15 cellular contexts compared by ENCODE assay signal in the genomic region with DNA sequence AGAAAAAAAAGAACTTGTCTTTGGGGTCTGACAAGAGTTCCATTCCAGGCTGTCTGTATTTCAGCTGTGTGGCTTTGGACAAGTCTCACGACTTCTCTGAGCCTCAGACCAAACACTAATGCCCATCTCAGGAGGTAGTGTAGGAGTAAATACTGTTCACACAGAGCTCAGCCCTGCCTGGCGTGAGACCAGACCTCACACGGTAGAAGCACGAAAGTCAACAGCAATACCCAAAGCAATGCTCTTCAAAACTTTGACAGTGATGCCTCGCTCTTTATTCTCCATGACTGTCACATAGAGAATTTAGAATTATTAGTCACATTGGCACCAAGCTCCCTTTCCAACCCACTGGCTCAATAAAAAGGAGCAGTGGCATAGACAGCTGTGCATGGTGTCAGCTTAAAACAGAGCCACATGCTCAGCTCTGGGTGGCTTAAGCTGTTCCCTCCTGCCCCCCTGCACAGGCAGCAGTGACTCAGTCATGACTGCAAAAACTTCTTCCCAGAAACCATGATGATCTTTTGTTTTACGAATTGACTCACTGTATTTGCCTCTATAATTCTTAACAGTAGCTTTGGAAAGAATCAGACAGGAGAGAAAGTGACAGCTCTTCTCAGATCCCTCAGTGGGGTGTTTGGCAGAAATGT.
DNase-seq lines count a peak whose midpoint lies in the region; ATAC-seq and TF ChIP-seq lines count a peak whose summit lies in the region.
"Had no signal": no experiment of that assay in that cellular context is flagged by ENCODE, and none has a peak within 500 bp of the region (broad histone marks: within the 10 kb centered on the region; RNA-seq: fewer than 3 reads in every experiment).

No MANE protein-coding gene starts in this region.

- CTCF ChIA-PET in activated CD4-positive, alpha-beta T cell treated with anti-CD3 and anti-CD28 coated beads for 36 hours (lab: Charles Lee): interaction anchor here (0.5 to 2.7 kb wide), 4 partner anchors 12 to 265 kb away, joined by 3 to 9 read pairs (median 3); no protein-coding TSS in a partner anchor

- no peak overlapping the region for H3K4me3 ChIP-seq in MG63
- no peak overlapping the region for H3K4me3 ChIP-seq in cardiac fibroblast (replicated peaks in 1 of 2; ENCODE audit: low read depth in 2 of 2, low read length in 2 of 2)
- H3K4me3 ChIP-seq: heart left ventricle, right atrium auricular region had no signal

- peaks cover 34% of the 10 kb centered on the region for H3K27me3 Mint-ChIP-seq in activated CD4-positive, alpha-beta T cell treated with anti-CD3 and anti-CD28 coated beads for 36 hours
- peaks cover 41% of the 10 kb centered on the region for H3K27me3 Mint-ChIP-seq in nephron progenitor cell (ENCODE audit: low read depth, poor library complexity)

- H3K36me3 Mint-ChIP-seq in activated CD4-positive, alpha-beta T cell treated with anti-CD3 and anti-CD28 coated beads for 36 hours (ENCODE audit: low read depth): peaks cover 2% of the 10 kb centered on the region
- peaks cover 5% of the 10 kb centered on the region for H3K36me3 Mint-ChIP-seq in nephron progenitor cell (ENCODE audit: low read depth)

- no peaks in the 10 kb centered on the region for H3K36me3 ChIP-seq in MG63
- H3K36me3 ChIP-seq: heart left ventricle, right atrium auricular region had no signal

- peak overlapping the region; percentile 64 for H3K27ac Mint-ChIP-seq in activated CD4-positive, alpha-beta T cell treated with anti-CD3 and anti-CD28 coated beads for 36 hours
- no peak overlapping the region for H3K27ac Mint-ChIP-seq in nephron progenitor cell
- H3K27ac Mint-ChIP-seq: memory B cell had no signal

- POLR2A ChIA-PET in activated CD4-positive, alpha-beta T cell treated with anti-CD3 and anti-CD28 coated beads for 36 hours (lab: Charles Lee): interaction anchor here (0.9 to 1.1 kb wide), 3 partner anchors 12 to 81 kb away, joined by 3 to 6 read pairs (median 4); a partner anchor contains a TSS

- peaks cover 22% of the 10 kb centered on the region for H3K4me1 Mint-ChIP-seq in activated CD4-positive, alpha-beta T cell treated with anti-CD3 and anti-CD28 coated beads for 36 hours
- peaks cover 7% of the 10 kb centered on the region for H3K4me1 Mint-ChIP-seq in nephron progenitor cell

- H3K9me3 Mint-ChIP-seq in activated CD4-positive, alpha-beta T cell treated with anti-CD3 and anti-CD28 coated beads for 36 hours (ENCODE audit: low read depth): peaks cover 4% of the 10 kb centered on the region
- H3K9me3 Mint-ChIP-seq in nephron progenitor cell: peaks cover 6% of the 10 kb centered on the region

- DNase-seq in activated CD4-positive, alpha-beta T cell treated with anti-CD3 and anti-CD28 coated beads for 36 hours: peak; percentile 73
- DNase-seq in activated CD4-positive, alpha-beta T cell treated with anti-CD3 and anti-CD28 coated beads for 1 hour: no peak
- DNase-seq in MG63 (peak; percentile 83), cardiac fibroblast (ENCODE audit: low read depth in 2 of 2) (peak; percentile 11 to 78), nephron progenitor cell (no peak), NK-92 (lab: John Stamatoyannopoulos, UW; ENCODE audit: unreplicated experiment) (no peak)
- peak; percentile 40 to 44 for DNase-seq in stimulated activated CD4-positive, alpha-beta T cell treated with anti-CD3 and anti-CD28 coated beads, Interleukin-15, amount 100 ng/mL, for 48 hours (ENCODE audit: low read depth in 2 of 2)
- DNase-seq: AML-193, cerebellar nuclear complex, heart left ventricle, NCI-H2029 treated with DMSO at 0.1 percent for 48 hours, SHP77 treated with DMSO at 0.1 percent for 48 hours had no signal

- TF ChIP-seq CTCF in cardiac fibroblast (IDR thresholded peaks at IDR 0.05; ENCODE audit: low read depth, low read length): no peak
- no peak for TF ChIP-seq CTCF in nephron progenitor cell (IDR thresholded peaks at IDR 0.05)

- H3K4me3 Mint-ChIP-seq in activated CD4-positive, alpha-beta T cell treated with anti-CD3 and anti-CD28 coated beads for 36 hours: peak overlapping the region; percentile 26
- H3K4me3 Mint-ChIP-seq in nephron progenitor cell: no peak overlapping the region
- H3K4me3 Mint-ChIP-seq: memory B cell had no signal

- H3K9me3 ChIP-seq in MG63: no peaks in the 10 kb centered on the region
- H3K9me3 ChIP-seq: heart left ventricle, right atrium auricular region had no signal

- intact Hi-C loops in activated CD4-positive, alpha-beta T cell treated with anti-CD3 and anti-CD28 coated beads for 36 hours (cut with DNase I, micrococcal nuclease): loop anchor here (1.0 to 5.0 kb wide), 5 partner anchors 19 to 396 kb away; no protein-coding TSS in a partner anchor

- ATAC-seq in activated CD4-positive, alpha-beta T cell treated with anti-CD3 and anti-CD28 coated beads for 36 hours: peak; percentile 96
- no peak for ATAC-seq in HG03108 (IDR thresholded peaks at IDR 0.05; ENCODE audit: unreplicated experiment)
- ATAC-seq: heart left ventricle had no signal

- H3K27me3 ChIP-seq in MG63: peaks cover 1% of the 10 kb centered on the region; the same call in 1 of the 2 replicates
- H3K27me3 ChIP-seq: right atrium auricular region had no signal

Comparison
In these comparisons a context has a peak if more than half of its experiments do, and no peak if none do; other contexts are left out.
1. DNase-seq: peak in activated CD4-positive, alpha-beta T cell treated with anti-CD3 and anti-CD28 coated beads for 36 hours (single experiment), MG63 (single experiment), cardiac fibroblast (2 of 2) and stimulated activated CD4-positive, alpha-beta T cell treated with anti-CD3 and anti-CD28 coated beads, Interleukin-15, amount 100 ng/mL, for 48 hours (2 of 2); none in activated CD4-positive, alpha-beta T cell treated with anti-CD3 and anti-CD28 coated beads for 1 hour (single experiment), nephron progenitor cell (single experiment) and NK-92 (single experiment).